In genomic region chr7:130758429-130759056, GRCh38 we compare ENCODE assay signal across 8 cellular contexts. TPM values are rescaled to one million over a fixed set of nuclear protein-coding genes. Genes with fewer than 3 reads are reported as not detected.
A peak's percentile ranks its signal among the peaks of the same experiment; 100 is the strongest.
DNase-seq lines count a peak whose midpoint lies in the region; ATAC-seq and TF ChIP-seq lines count a peak whose summit lies in the region.

No MANE protein-coding gene starts in this region.

- H3K36me3 Mint-ChIP-seq in CD4-positive, alpha-beta T cell (ENCODE audit: low read depth), result no peaks in the 10 kb centered on the region
- H3K36me3 Mint-ChIP-seq in naive thymus-derived CD4-positive, alpha-beta T cell, result no peaks in the 10 kb centered on the region

- H3K27me3 ChIP-seq in CD4-positive, alpha-beta T cell (ENCODE audit: control insufficient read depth, insufficient read depth, low read length), result no peaks in the 10 kb centered on the region
- H3K27me3 ChIP-seq in HL-60 (ENCODE audit: insufficient read depth, poor library complexity, severe bottlenecking) (no peaks in the 10 kb centered on the region), NT2/D1 (ENCODE audit: insufficient read depth, insufficient read length) (no peaks in the 10 kb centered on the region)
- no peaks in the 10 kb centered on the region for H3K27me3 ChIP-seq in naive thymus-derived CD4-positive, alpha-beta T cell (ENCODE audit: control insufficient read depth in 2 of 2, insufficient read depth in 2 of 2, low read length in 2 of 2)

- H3K36me3 ChIP-seq in NT2/D1 (ENCODE audit: insufficient read depth, insufficient read length, low read length), result no peaks in the 10 kb centered on the region
- no peaks in the 10 kb centered on the region for H3K36me3 ChIP-seq in naive thymus-derived CD4-positive, alpha-beta T cell (ENCODE audit: control insufficient read depth in 2 of 3, insufficient read depth in 3 of 3, low read length in 3 of 3)

- POLR2A ChIA-PET in CD4-positive, alpha-beta T cell (lab: Charles Lee), result interaction anchor here (0.6 to 1.0 kb wide), 3 partner anchors 89 to 686 kb away, joined by 3 to 4 read pairs (median 4); partner anchors contain the start of gene COPG2
- POLR2A ChIA-PET in naive thymus-derived CD4-positive, alpha-beta T cell (lab: Charles Lee), result interaction anchor here (0.6 to 1.1 kb wide), 3 partner anchors 687 to 701 kb away, joined by 3 read pairs; partner anchors contain the start of gene KLHDC10

- H3K9me3 Mint-ChIP-seq in CD4-positive, alpha-beta T cell, result no peaks in the 10 kb centered on the region
- H3K9me3 Mint-ChIP-seq in naive thymus-derived CD4-positive, alpha-beta T cell, result no peaks in the 10 kb centered on the region

- intact Hi-C loops in CD4-positive, alpha-beta T cell (cut with DNase I, micrococcal nuclease), result loop anchor here (1.0 to 10.0 kb wide), 4 partner anchors 274 to 686 kb away; partner anchors contain the start of gene TMEM209 (in 1 of the 2)
- intact Hi-C loops in naive thymus-derived CD4-positive, alpha-beta T cell (cut with micrococcal nuclease), result loop anchor here (1.0 to 10.0 kb wide), 5 partner anchors 271 to 695 kb away; no protein-coding TSS in a partner anchor

- H3K4me3 Mint-ChIP-seq in CD4-positive, alpha-beta T cell, result no peak overlapping the region
- no peak overlapping the region for H3K4me3 Mint-ChIP-seq in naive thymus-derived CD4-positive, alpha-beta T cell

- CTCF ChIA-PET in CD4-positive, alpha-beta T cell (lab: Charles Lee), result interaction anchor here (0.5 to 1.1 kb wide), 6 partner anchors 9 to 686 kb away, joined by 3 to 5 read pairs (median 3); no protein-coding TSS in a partner anchor
- CTCF ChIA-PET in naive thymus-derived CD4-positive, alpha-beta T cell (lab: Charles Lee), result interaction anchor here (0.6 to 3.2 kb wide), 9 partner anchors 10 to 711 kb away, joined by 3 to 31 read pairs (median 3); partner anchors contain the start of gene SSMEM1

- TF ChIP-seq CTCF in CD4-positive, alpha-beta T cell (IDR thresholded peaks at IDR 0.05), result peak; percentile 92
- peak; percentile 13 for TF ChIP-seq CTCF in HL-60 (IDR thresholded peaks at IDR 0.05; ENCODE audit: insufficient read depth, low read length)

- no peaks in the 10 kb centered on the region for H3K4me1 Mint-ChIP-seq in CD4-positive, alpha-beta T cell (ENCODE audit: low read depth)
- peaks cover 0 to 2% (median 0%) of the 10 kb centered on the region in 7 donors for H3K4me1 Mint-ChIP-seq in naive thymus-derived CD4-positive, alpha-beta T cell

- H3K27ac Mint-ChIP-seq in CD4-positive, alpha-beta T cell, result no peak overlapping the region
- H3K27ac Mint-ChIP-seq in naive thymus-derived CD4-positive, alpha-beta T cell, result no peak overlapping the region

- H3K27ac ChIP-seq in CD4-positive, alpha-beta T cell (ENCODE audit: low read depth, low read length), result no peak overlapping the region
- no peak overlapping the region for H3K27ac ChIP-seq in HL-60 (replicated peaks)
- no peak overlapping the region for H3K27ac ChIP-seq in naive thymus-derived CD4-positive, alpha-beta T cell (ENCODE audit: low read depth, low read length)

- DNase-seq in CD4-positive, alpha-beta T cell, result no peak
- DNase-seq in HL-60 (ENCODE audit: low read depth in 1 of 2, low spot score in 1 of 2) (no peak), NT2/D1 (ENCODE audit: low read depth, low spot score) (peak; percentile 33), dermis microvascular lymphatic vessel endothelial cell (ENCODE audit: low read depth in 2 of 2) (peak; percentile 36 to 67), NCI-H524 treated with DMSO at 0.1 percent for 48 hours (lab: John Stamatoyannopoulos, UW) (no peak)
- DNase-seq in naive thymus-derived CD4-positive, alpha-beta T cell, result peak in 6 of 9 donors; percentile 27 to 53 (median 43)

- ATAC-seq in CD4-positive, alpha-beta T cell (ENCODE audit: poor library complexity), result peak; percentile 48
- peak; percentile 66 for ATAC-seq in naive thymus-derived CD4-positive, alpha-beta T cell
- ATAC-seq in HG02588 (IDR thresholded peaks at IDR 0.05; ENCODE audit: unreplicated experiment), result no peak
- no peak for ATAC-seq in HG03565 (IDR thresholded peaks at IDR 0.05; ENCODE audit: unreplicated experiment)

- H3K27me3 Mint-ChIP-seq in CD4-positive, alpha-beta T cell, result peaks cover 7% of the 10 kb centered on the region
- H3K27me3 Mint-ChIP-seq in naive thymus-derived CD4-positive, alpha-beta T cell, result peaks cover 0 to 13% (median 4%) of the 10 kb centered on the region in 5 donors

- H3K9ac ChIP-seq in NT2/D1 (ENCODE audit: insufficient read length, low read depth), result no peak overlapping the region

- H3K4me1 ChIP-seq in NT2/D1 (ENCODE audit: insufficient read depth, insufficient read length), result no peaks in the 10 kb centered on the region
- H3K4me1 ChIP-seq in naive thymus-derived CD4-positive, alpha-beta T cell (ENCODE audit: control insufficient read depth in 2 of 2, insufficient read depth in 2 of 2, low read length in 2 of 2), result no peaks in the 10 kb centered on the region

- no peaks in the 10 kb centered on the region for H3K9me3 ChIP-seq in CD4-positive, alpha-beta T cell (ENCODE audit: control insufficient read depth, low read length)
- H3K9me3 ChIP-seq in NT2/D1 (ENCODE audit: insufficient read depth, low read length), result no peaks in the 10 kb centered on the region
- H3K9me3 ChIP-seq in naive thymus-derived CD4-positive, alpha-beta T cell (ENCODE audit: control insufficient read depth in 2 of 3, low read length in 3 of 3), result no peaks in the 10 kb centered on the region

- H3K4me3 ChIP-seq in HL-60 (replicated peaks; ENCODE audit: insufficient read depth, low read length) (no peak overlapping the region), NT2/D1 (ENCODE audit: insufficient read length, low read depth) (no peak overlapping the region)
- H3K4me3 ChIP-seq in naive thymus-derived CD4-positive, alpha-beta T cell (ENCODE audit: low read length), result no peak overlapping the region

RNA-seq across cellular contexts. Expression of gene KLF14, which starts 24.5 kb away (rescaled TPM):
- total RNA-seq in CD4-positive, alpha-beta T cell, result not detected
- total RNA-seq in dermis microvascular lymphatic vessel endothelial cell, result not detected in 2 replicates
- under 1 TPM in 1 of 5 experiments, not detected in 4; 0.37 TPM for total RNA-seq in naive thymus-derived CD4-positive, alpha-beta T cell
- polyA plus RNA-seq in naive thymus-derived CD4-positive, alpha-beta T cell, result not detected

Comparison
In these comparisons a context has a peak if more than half of its experiments do, and no peak if none do; other contexts are left out.
1. ATAC-seq: peak in CD4-positive, alpha-beta T cell (single experiment) and naive thymus-derived CD4-positive, alpha-beta T cell (single experiment); none in HG02588 (single experiment) and HG03565 (single experiment).
2. DNase-seq: peak in NT2/D1 (single experiment), dermis microvascular lymphatic vessel endothelial cell (2 of 2) and naive thymus-derived CD4-positive, alpha-beta T cell (6 of 9); none in CD4-positive, alpha-beta T cell (0 of 10), HL-60 (0 of 2) and NCI-H524 treated with DMSO at 0.1 percent for 48 hours (single experiment).